Comparison of ENCODE assay signal across 8 cellular contexts in genomic region chr13:51614350-51614786, GRCh38. TPM values are rescaled to one million over a fixed set of nuclear protein-coding genes. Genes with fewer than 3 reads are reported as not detected.
DNase-seq lines count a peak whose midpoint lies in the region; ATAC-seq and TF ChIP-seq lines count a peak whose summit lies in the region.

No MANE protein-coding gene starts in this region.

- peak overlapping the region; percentile 70 for H3K4me2 ChIP-seq in DOHH2 (ENCODE audit: low read length)
- peak overlapping the region; percentile 70 for H3K4me2 ChIP-seq in Karpas-422 (ENCODE audit: low read depth, low read length, poor library complexity, severe bottlenecking)

- H3K36me3 Mint-ChIP-seq in type B pancreatic cell = peaks cover 3% of the 10 kb centered on the region

- TF ChIP-seq CTCF in DOHH2 (IDR thresholded peaks at IDR 0.05; ENCODE audit: low read depth, low read length, poor library complexity, severe bottlenecking) (no peak), type B pancreatic cell (conservative IDR thresholded peaks at IDR 0.05) (no peak)

- H3K9me3 ChIP-seq in DOHH2 (ENCODE audit: control insufficient read depth, insufficient read depth, low read length) = no peaks in the 10 kb centered on the region
- H3K9me3 ChIP-seq in Karpas-422 (ENCODE audit: low read length) = no peaks in the 10 kb centered on the region
- H3K9me3 ChIP-seq in endocrine pancreas (ENCODE audit: control insufficient read depth, low read length) = no peaks in the 10 kb centered on the region

- intact Hi-C loops in sciatic nerve (cut with DNase I) = no loop called here

- no peak overlapping the region for H2AFZ ChIP-seq in Karpas-422 (ENCODE audit: low read length)

- no peaks in the 10 kb centered on the region for H3F3A ChIP-seq in DOHH2 (ENCODE audit: control insufficient read depth, insufficient read depth)

- H3K9me3 Mint-ChIP-seq in type B pancreatic cell = peaks cover 4% of the 10 kb centered on the region

- no peak overlapping the region for H3K4me3 Mint-ChIP-seq in type B pancreatic cell

- H3K4me1 Mint-ChIP-seq in type B pancreatic cell (ENCODE audit: unreplicated experiment) = peaks cover 23% of the 10 kb centered on the region

- H3K4me3 ChIP-seq in DOHH2 (ENCODE audit: low read length) = peak overlapping the region; percentile 65
- peak overlapping the region; percentile 46; the same call in 1 of the 2 replicates for H3K4me3 ChIP-seq in Karpas-422 (ENCODE audit: low read length)
- H3K4me3 ChIP-seq in endocrine pancreas (ENCODE audit: control insufficient read depth, insufficient read depth, low read length) = peak overlapping the region; percentile 25

- H3K4me1 ChIP-seq in DOHH2 (ENCODE audit: control insufficient read depth, low read length) (peaks cover 18% of the 10 kb centered on the region), Karpas-422 (ENCODE audit: low read length) (peaks cover 14% of the 10 kb centered on the region), endocrine pancreas (ENCODE audit: control insufficient read depth, insufficient read depth, low read length) (no peaks in the 10 kb centered on the region)

- H3K9me2 ChIP-seq in DOHH2 (replicated peaks; ENCODE audit: control insufficient read depth, low read length) (no peaks in the 10 kb centered on the region), Karpas-422 (replicated peaks; ENCODE audit: insufficient read depth, low read length) (no peaks in the 10 kb centered on the region)

- H3K36me3 ChIP-seq in DOHH2 (ENCODE audit: control insufficient read depth, low read length) = no peaks in the 10 kb centered on the region
- no peaks in the 10 kb centered on the region for H3K36me3 ChIP-seq in Karpas-422 (ENCODE audit: insufficient read depth, low read length)
- no peaks in the 10 kb centered on the region for H3K36me3 ChIP-seq in endocrine pancreas (ENCODE audit: control insufficient read depth, insufficient read depth, low read length)

- H3K9ac ChIP-seq in Karpas-422 (ENCODE audit: low read length) = peak overlapping the region; percentile 51
- H3K9ac ChIP-seq in endocrine pancreas (ENCODE audit: control insufficient read depth, insufficient read depth, low read length) = no peak overlapping the region

- H3K27ac ChIP-seq in DOHH2 (ENCODE audit: low read depth, low read length) (no peak overlapping the region), Karpas-422 (ENCODE audit: low read length) (no peak overlapping the region)

- ATAC-seq in GM21423 (IDR thresholded peaks at IDR 0.05; ENCODE audit: unreplicated experiment) (peak; percentile 85), sciatic nerve (peak; percentile 67)

- H3K27ac Mint-ChIP-seq in type B pancreatic cell = no peak overlapping the region

- no peaks in the 10 kb centered on the region for H3K27me3 ChIP-seq in DOHH2 (ENCODE audit: control insufficient read depth, low read length)
- H3K27me3 ChIP-seq in Karpas-422 (ENCODE audit: low read length) = no peaks in the 10 kb centered on the region
- H3K27me3 ChIP-seq in endocrine pancreas (ENCODE audit: control insufficient read depth, insufficient read depth, low read length) = no peaks in the 10 kb centered on the region

- no peaks in the 10 kb centered on the region for H3K27me3 Mint-ChIP-seq in type B pancreatic cell

- DNase-seq in Karpas-422 (peak; percentile 78), sciatic nerve (ENCODE audit: low spot score) (no peak), type B pancreatic cell (ENCODE audit: extremely low spot score, unreplicated experiment) (no peak), HPDE6-E6E7 (ENCODE audit: extremely low spot score) (no peak)
- DNase-seq in activated CD4-positive, alpha-beta T cell treated with anti-CD3 and anti-CD28 coated beads for 24 hours (ENCODE audit: low read depth in 2 of 2) = peak; percentile 13 to 19

- H4K20me1 ChIP-seq in DOHH2 (ENCODE audit: control insufficient read depth, insufficient read depth, low read depth, low read length) (no peaks in the 10 kb centered on the region), Karpas-422 (ENCODE audit: insufficient read depth, low read depth, low read length) (peaks cover 46% of the 10 kb centered on the region)

- H3K79me2 ChIP-seq in DOHH2 (ENCODE audit: control insufficient read depth, low read length) (peaks cover 10% of the 10 kb centered on the region; the same call in 1 of the 2 replicates), Karpas-422 (ENCODE audit: low read length) (no peaks in the 10 kb centered on the region)

RNA-seq across cellular contexts. Expression of gene WDFY2, which starts 30.1 kb away (rescaled TPM):
- total RNA-seq in Karpas-422 (2014; rRNA removed; shearing (Covaris generic); ENCODE audit: low replicate concordance) = 3.6 and 4.1 TPM in 2 replicates
- total RNA-seq in sciatic nerve (22.1 TPM), type B pancreatic cell (ENCODE audit: low replicate concordance) (17.5 and 20.3 TPM in 2 replicates)

Comparison
In these comparisons a context has a peak if more than half of its experiments do, and no peak if none do; other contexts are left out.
1. DNase-seq: peak in Karpas-422 (single experiment) and activated CD4-positive, alpha-beta T cell treated with anti-CD3 and anti-CD28 coated beads for 24 hours (2 of 2); none in sciatic nerve (single experiment), type B pancreatic cell (single experiment) and HPDE6-E6E7 (single experiment).
2. Peak in every context shown above with its lines, with median percentiles within 50 percentile points of each other: H3K4me3 ChIP-seq.